Comparison of ENCODE assay signal across 17 cellular contexts in genomic region chr17:72778161-72779151, GRCh38.
"Had no signal": no experiment of that assay in that cellular context is flagged by ENCODE, and none has a peak within 500 bp of the region (broad histone marks: within the 10 kb centered on the region; RNA-seq: fewer than 3 reads in every experiment).

No MANE protein-coding gene starts in this region.

- H3K36me3 Mint-ChIP-seq: activated CD8-positive, alpha-beta memory T cell treated with anti-CD3 and anti-CD28 coated beads, Interleukin-2, amount 10 ng/mL, durations not matched to agents 7 days and 5 days; natural killer cell had no signal

- H3K9me3 Mint-ChIP-seq: activated naive CD8-positive, alpha-beta T cell treated with anti-CD3 and anti-CD28 coated beads, Interleukin-2, amount 10 ng/mL, durations not matched to agents 7 days and 5 days; activated T-cell treated with anti-CD3 and anti-CD28 coated beads, Interleukin-2, amount 50 U/mL, for 24 hours; natural killer cell had no signal

- H3K4me3 Mint-ChIP-seq: activated CD8-positive, alpha-beta memory T cell treated with anti-CD3 and anti-CD28 coated beads, Interleukin-2, amount 10 ng/mL, durations not matched to agents 7 days and 5 days; activated naive CD8-positive, alpha-beta T cell treated with anti-CD3 and anti-CD28 coated beads, Interleukin-2, amount 10 ng/mL, durations not matched to agents 7 days and 5 days; activated T-cell treated with anti-CD3 and anti-CD28 coated beads, Interleukin-2, amount 50 U/mL, for 24 hours; natural killer cell had no signal

- DNase-seq: activated CD4-positive, alpha-beta T cell treated with anti-CD3 and anti-CD28 coated beads, Interleukin-2, amount 50 U/mL, for 48 hours; activated CD4-positive, CD25-positive, alpha-beta regulatory T cell treated with anti-CD3 and anti-CD28 coated beads, Interleukin-2, amount 50 U/mL, for 72 hours; activated CD8-positive, alpha-beta memory T cell treated with anti-CD3 and anti-CD28 coated beads, Interleukin-2, amount 10 ng/mL, durations not matched to agents 7 days and 5 days; activated gamma-delta T cell; activated naive CD8-positive, alpha-beta T cell treated with anti-CD3 and anti-CD28 coated beads, Interleukin-2, amount 10 ng/mL, durations not matched to agents 7 days and 5 days; activated T-cell treated with anti-CD3 and anti-CD28 coated beads, Interleukin-2, amount 50 U/mL, for 24 hours; aorta; esophagus squamous epithelium; foreskin fibroblast; head of caudate nucleus; natural killer cell; nucleus accumbens; right cardiac atrium had no signal

- H3K27ac ChIP-seq: esophagus squamous epithelium had no signal

- H3K4me3 ChIP-seq: esophagus squamous epithelium, smooth muscle cell had no signal

- H3K4me1 Mint-ChIP-seq: activated CD8-positive, alpha-beta memory T cell treated with anti-CD3 and anti-CD28 coated beads, Interleukin-2, amount 10 ng/mL, durations not matched to agents 7 days and 5 days; activated naive CD8-positive, alpha-beta T cell treated with anti-CD3 and anti-CD28 coated beads, Interleukin-2, amount 10 ng/mL, durations not matched to agents 7 days and 5 days had no signal

- ATAC-seq: activated CD8-positive, alpha-beta memory T cell treated with anti-CD3 and anti-CD28 coated beads, Interleukin-2, amount 10 ng/mL, durations not matched to agents 7 days and 5 days; left lobe of liver; natural killer cell; right cardiac atrium had no signal

- FAIRE-seq: TTC549, urothelium cell line had no signal

- H3K27ac Mint-ChIP-seq: activated CD8-positive, alpha-beta memory T cell treated with anti-CD3 and anti-CD28 coated beads, Interleukin-2, amount 10 ng/mL, durations not matched to agents 7 days and 5 days; activated naive CD8-positive, alpha-beta T cell treated with anti-CD3 and anti-CD28 coated beads, Interleukin-2, amount 10 ng/mL, durations not matched to agents 7 days and 5 days; activated T-cell treated with anti-CD3 and anti-CD28 coated beads, Interleukin-2, amount 50 U/mL, for 24 hours; natural killer cell had no signal

- H3K27me3 ChIP-seq: esophagus squamous epithelium had no signal

- H3K27me3 Mint-ChIP-seq: activated CD8-positive, alpha-beta memory T cell treated with anti-CD3 and anti-CD28 coated beads, Interleukin-2, amount 10 ng/mL, durations not matched to agents 7 days and 5 days; activated naive CD8-positive, alpha-beta T cell treated with anti-CD3 and anti-CD28 coated beads, Interleukin-2, amount 10 ng/mL, durations not matched to agents 7 days and 5 days; activated T-cell treated with anti-CD3 and anti-CD28 coated beads, Interleukin-2, amount 50 U/mL, for 24 hours had no signal

- H3K9me3 ChIP-seq: esophagus squamous epithelium had no signal
